8 cellular contexts compared by ENCODE assay signal in genomic region chr6:16947461-16948159, GRCh38.
DNase-seq lines count a peak whose midpoint lies in the region; ATAC-seq lines count a peak whose summit lies in the region.

No MANE protein-coding gene starts in this region.

- ATAC-seq in HG03045 (IDR thresholded peaks at IDR 0.05; ENCODE audit: unreplicated experiment) (no peak), HG02759 (IDR thresholded peaks at IDR 0.05; ENCODE audit: unreplicated experiment) (no peak)

- peak overlapping the region; percentile 7; the same call in 1 of the 2 replicates for H2AFZ ChIP-seq in GM23248

- peaks cover 43% of the 10 kb centered on the region for H3K4me1 ChIP-seq in GM23248 (ENCODE audit: insufficient read depth)

- in situ Hi-C loops in GM23248 (cut with MboI) = no loop called here

- peaks cover 51% of the 10 kb centered on the region for H3F3A ChIP-seq in GM23248 (ENCODE audit: insufficient read depth)

- no peaks in the 10 kb centered on the region for H3K9me3 ChIP-seq in GM23248 (ENCODE audit: low read depth)

- H3K36me3 ChIP-seq in GM23248 (ENCODE audit: low read depth) = no peaks in the 10 kb centered on the region

- peak overlapping the region; percentile 88 for H3K4me2 ChIP-seq in GM23248 (ENCODE audit: unreplicated experiment)

- DNase-seq in GM23248 (peak; percentile 98), NCI-H748 treated with DMSO at 0.1 percent for 48 hours (lab: John Stamatoyannopoulos, UW) (peak; percentile 35), fibroblast of gingiva (ENCODE audit: low read depth) (peak; percentile 100), pulmonary artery endothelial cell (ENCODE audit: low read depth, low spot score) (peak; percentile 57), NCI-H2081 (lab: John Stamatoyannopoulos, UW) (no peak), SHP77 treated with DMSO at 0.1 percent for 48 hours (lab: John Stamatoyannopoulos, UW) (no peak)

- peak overlapping the region; percentile 98 for H3K27ac ChIP-seq in GM23248

- WGBS in GM23248 (ENCODE audit: low coverage in 1 of 2, low lambda C conversion rate in 2 of 2, missing lambda C conversion rate in 2 of 2), 2 experiments = 1 to 2% methylated on average over 4 of the region's 4 CpGs

- peak overlapping the region; percentile 74 for H3K9ac ChIP-seq in GM23248

- no peaks in the 10 kb centered on the region for H4K20me1 ChIP-seq in GM23248 (ENCODE audit: insufficient read depth)

- no peaks in the 10 kb centered on the region for H3K9me2 ChIP-seq in GM23248 (ENCODE audit: insufficient read depth)

- no peaks in the 10 kb centered on the region for H3K27me3 ChIP-seq in GM23248 (replicated peaks; ENCODE audit: insufficient read depth)

- no peaks in the 10 kb centered on the region for H3K79me2 ChIP-seq in GM23248 (ENCODE audit: insufficient read depth)

- peak overlapping the region; percentile 38 for H3K4me3 ChIP-seq in GM23248

Comparison
In these comparisons a context has a peak if more than half of its experiments do, and no peak if none do; other contexts are left out.
1. DNase-seq: peak in GM23248 (single experiment), NCI-H748 treated with DMSO at 0.1 percent for 48 hours (single experiment), fibroblast of gingiva (single experiment) and pulmonary artery endothelial cell (single experiment); none in NCI-H2081 (0 of 2) and SHP77 treated with DMSO at 0.1 percent for 48 hours (single experiment).